In genomic region chr9:89523948-89524347, GRCh38 we compare ENCODE assay signal across 11 cellular contexts. TPM values are rescaled to one million over a fixed set of nuclear protein-coding genes. Genes with fewer than 3 reads are reported as not detected.
A peak's percentile ranks its signal among the peaks of the same experiment; 100 is the strongest.
DNase-seq lines count a peak whose midpoint lies in the region; ATAC-seq lines count a peak whose summit lies in the region.
"Had no signal": no experiment of that assay in that cellular context is flagged by ENCODE, and none has a peak within 500 bp of the region (broad histone marks: within the 10 kb centered on the region; RNA-seq: fewer than 3 reads in every experiment).

No MANE protein-coding gene starts in this region.

- H3K27ac Mint-ChIP-seq in activated naive CD8-positive, alpha-beta T cell treated with anti-CD3 and anti-CD28 coated beads for 36 hours, result peak overlapping the region; percentile 98
- peak overlapping the region; percentile 90 for H3K27ac Mint-ChIP-seq in stimulated activated memory B cell treated with anti-CD40 and anti-IgM and Interleukin-4, amounts not matched to agents 10 μg/mL and 1 μg/mL and 100 μg/mL, for 72 hours
- H3K27ac Mint-ChIP-seq: WTC11 had no signal

- H3K9me3 Mint-ChIP-seq in activated naive CD8-positive, alpha-beta T cell treated with anti-CD3 and anti-CD28 coated beads for 36 hours, result peaks cover 5% of the 10 kb centered on the region
- H3K9me3 Mint-ChIP-seq in stimulated activated memory B cell treated with anti-CD40 and anti-IgM and Interleukin-4, amounts not matched to agents 10 μg/mL and 1 μg/mL and 100 μg/mL, for 72 hours, result peaks cover 2% of the 10 kb centered on the region

- H3K27me3 Mint-ChIP-seq in activated naive CD8-positive, alpha-beta T cell treated with anti-CD3 and anti-CD28 coated beads for 36 hours, result no peaks in the 10 kb centered on the region
- H3K27me3 Mint-ChIP-seq in stimulated activated memory B cell treated with anti-CD40 and anti-IgM and Interleukin-4, amounts not matched to agents 10 μg/mL and 1 μg/mL and 100 μg/mL, for 72 hours, result no peaks in the 10 kb centered on the region

- peak; percentile 26 for ATAC-seq in GM21619 (IDR thresholded peaks at IDR 0.05; ENCODE audit: unreplicated experiment)
- ATAC-seq in stimulated activated memory B cell treated with anti-CD40 and anti-IgM and Interleukin-4, amounts not matched to agents 10 μg/mL and 1 μg/mL and 100 μg/mL, for 72 hours, result no peak
- ATAC-seq: heart right ventricle, WTC11 had no signal

- H3K36me3 Mint-ChIP-seq in activated naive CD8-positive, alpha-beta T cell treated with anti-CD3 and anti-CD28 coated beads for 36 hours, result peaks cover 11% of the 10 kb centered on the region
- H3K36me3 Mint-ChIP-seq in stimulated activated memory B cell treated with anti-CD40 and anti-IgM and Interleukin-4, amounts not matched to agents 10 μg/mL and 1 μg/mL and 100 μg/mL, for 72 hours, result no peaks in the 10 kb centered on the region
- H3K36me3 Mint-ChIP-seq: WTC11 had no signal

- H3K4me1 Mint-ChIP-seq in activated naive CD8-positive, alpha-beta T cell treated with anti-CD3 and anti-CD28 coated beads for 36 hours, result peaks cover 85% of the 10 kb centered on the region
- peaks cover 53% of the 10 kb centered on the region for H3K4me1 Mint-ChIP-seq in stimulated activated memory B cell treated with anti-CD40 and anti-IgM and Interleukin-4, amounts not matched to agents 10 μg/mL and 1 μg/mL and 100 μg/mL, for 72 hours

- DNase-seq in T-helper 22 cell (ENCODE audit: low read depth) (peak; percentile 46), GM03348 (ENCODE audit: low spot score) (no peak), hippocampal formation (lab: John Stamatoyannopoulos, UW) (no peak), AG20443 (ENCODE audit: low spot score) (no peak)
- DNase-seq in activated naive CD8-positive, alpha-beta T cell treated with anti-CD3 and anti-CD28 coated beads for 36 hours, result peak; percentile 46
- DNase-seq: cerebellar nuclear complex, heart right ventricle, sigmoid colon had no signal

- no peak overlapping the region for H3K4me3 Mint-ChIP-seq in activated naive CD8-positive, alpha-beta T cell treated with anti-CD3 and anti-CD28 coated beads for 36 hours
- H3K4me3 Mint-ChIP-seq in stimulated activated memory B cell treated with anti-CD40 and anti-IgM and Interleukin-4, amounts not matched to agents 10 μg/mL and 1 μg/mL and 100 μg/mL, for 72 hours, result no peak overlapping the region
- H3K4me3 Mint-ChIP-seq: WTC11 had no signal

RNA-seq across cellular contexts. Expression of gene SEMA4D, which starts 26.0 kb away (rescaled TPM):
- total RNA-seq in activated naive CD8-positive, alpha-beta T cell treated with anti-CD3 and anti-CD28 coated beads for 36 hours, result 100 to 1,000 TPM; 239 to 245 TPM

Comparison
In these comparisons a context has a peak if more than half of its experiments do, and no peak if none do; other contexts are left out.
1. DNase-seq: peak in T-helper 22 cell (single experiment) and activated naive CD8-positive, alpha-beta T cell treated with anti-CD3 and anti-CD28 coated beads for 36 hours (single experiment); none in GM03348 (single experiment), hippocampal formation (0 of 2) and AG20443 (single experiment).